25 cellular contexts compared by ENCODE assay signal in genomic region chr2:45029215-45029614, GRCh38. TPM values are rescaled to one million over a fixed set of nuclear protein-coding genes. Genes with fewer than 3 reads are reported as not detected.
DNase-seq lines count a peak whose midpoint lies in the region; ATAC-seq and TF ChIP-seq lines count a peak whose summit lies in the region.
"Had no signal": no experiment of that assay in that cellular context is flagged by ENCODE, and none has a peak within 500 bp of the region (broad histone marks: within the 10 kb centered on the region; RNA-seq: fewer than 3 reads in every experiment).

No MANE protein-coding gene starts in this region.

- intact Hi-C loops in Right ventricle myocardium inferior (cut with DNase I) = no loop called here
- intact Hi-C loops in left ventricle myocardium inferior (cut with micrococcal nuclease) = no loop called here
- intact Hi-C loops in uterus (cut with DNase I; ENCODE audit: low total_unique reads) = no loop called here

- TF ChIP-seq CTCF in left ventricle myocardium inferior (IDR thresholded peaks at IDR 0.05; ENCODE audit: borderline replicate concordance) (no peak), cardiac fibroblast (IDR thresholded peaks at IDR 0.05; ENCODE audit: low read depth, low read length) (no peak), osteocyte (IDR thresholded peaks at IDR 0.05) (no peak), uterus (IDR thresholded peaks at IDR 0.05) (no peak)

- peak overlapping the region; percentile 37 for H3K27ac Mint-ChIP-seq in osteocyte (ENCODE audit: unreplicated experiment)
- H3K27ac Mint-ChIP-seq in T-helper 2 cell treated with Interferon-gamma antibody and Interleukin-4, amounts not matched to agents 5 μg/mL and 100 μg/mL, for 36 hours = no peak overlapping the region
- H3K27ac Mint-ChIP-seq: activated CD4-positive, alpha-beta T cell treated with anti-CD3 and anti-CD28 coated beads, Interleukin-2, amount 10 ng/mL, durations not matched to agents 24 days and 14 days; activated naive CD8-positive, alpha-beta T cell treated with anti-CD3 and anti-CD28 coated beads, Interleukin-2, amount 50 U/mL, for 24 hours; nephron progenitor cell; type B pancreatic cell had no signal

- H3K4me3 ChIP-seq in left ventricle myocardium inferior = no peak overlapping the region
- H3K4me3 ChIP-seq in cardiac fibroblast (replicated peaks in 1 of 2; ENCODE audit: low read depth in 2 of 2, low read length in 2 of 2) = no peak overlapping the region
- no peak overlapping the region for H3K4me3 ChIP-seq in uterus
- H3K4me3 ChIP-seq: dorsolateral prefrontal cortex, ovary, spleen had no signal

- peaks cover 25% of the 10 kb centered on the region for H3K4me1 Mint-ChIP-seq in osteocyte (ENCODE audit: unreplicated experiment)
- no peaks in the 10 kb centered on the region for H3K4me1 Mint-ChIP-seq in T-helper 2 cell treated with Interferon-gamma antibody and Interleukin-4, amounts not matched to agents 5 μg/mL and 100 μg/mL, for 36 hours (ENCODE audit: low read depth)
- H3K4me1 Mint-ChIP-seq: activated CD4-positive, alpha-beta T cell treated with anti-CD3 and anti-CD28 coated beads, Interleukin-2, amount 10 ng/mL, durations not matched to agents 24 days and 14 days; activated naive CD8-positive, alpha-beta T cell treated with anti-CD3 and anti-CD28 coated beads, Interleukin-2, amount 50 U/mL, for 24 hours had no signal

- DNase-seq in Right ventricle myocardium inferior (ENCODE audit: missing footprints) = no peak
- DNase-seq in left ventricle myocardium inferior = no peak
- peak; percentile 35 for DNase-seq in NCI-H2171 (lab: John Stamatoyannopoulos, UW)
- DNase-seq in cardiac fibroblast (ENCODE audit: low read depth in 2 of 2) = peak; percentile 29 to 47
- no peak for DNase-seq in osteocyte (ENCODE audit: extremely low spot score, unreplicated experiment)
- no peak for DNase-seq in T-helper 2 cell treated with Interferon-gamma antibody and Interleukin-4, amounts not matched to agents 5 μg/mL and 100 μg/mL, for 36 hours (ENCODE audit: low spot score)
- no peak for DNase-seq in uterus
- DNase-seq: activated CD4-positive, alpha-beta T cell treated with anti-CD3 and anti-CD28 coated beads, Interleukin-2, amount 10 ng/mL, durations not matched to agents 24 days and 14 days; activated naive CD8-positive, alpha-beta T cell treated with anti-CD3 and anti-CD28 coated beads, Interleukin-2, amount 50 U/mL, for 24 hours; activated T-cell treated with anti-CD3 and anti-CD28 coated beads, Interleukin-2, amount 50 U/mL, for 4 hours; C1 segment of cervical spinal cord; COR-L47; DND-41; dorsolateral prefrontal cortex; IMR-90; midbrain; NCI-H2081; nephron progenitor cell; OCI-M1; ovary; spleen; stimulated activated CD4-positive, alpha-beta T cell treated with anti-CD3 and anti-CD28 coated beads, Interleukin-2, amount 100 ng/mL, for 48 hours had no signal

- no peaks in the 10 kb centered on the region for H3K9me3 Mint-ChIP-seq in osteocyte (ENCODE audit: unreplicated experiment)
- H3K9me3 Mint-ChIP-seq in T-helper 2 cell treated with Interferon-gamma antibody and Interleukin-4, amounts not matched to agents 5 μg/mL and 100 μg/mL, for 36 hours = no peaks in the 10 kb centered on the region
- H3K9me3 Mint-ChIP-seq: activated CD4-positive, alpha-beta T cell treated with anti-CD3 and anti-CD28 coated beads, Interleukin-2, amount 10 ng/mL, durations not matched to agents 24 days and 14 days; activated naive CD8-positive, alpha-beta T cell treated with anti-CD3 and anti-CD28 coated beads, Interleukin-2, amount 50 U/mL, for 24 hours; activated T-cell treated with anti-CD3 and anti-CD28 coated beads, Interleukin-2, amount 50 U/mL, for 4 hours; nephron progenitor cell; type B pancreatic cell had no signal

- TF ChIP-seq POLR2A in uterus (IDR thresholded peaks at IDR 0.05) = no peak

- H3K27me3 Mint-ChIP-seq in osteocyte (ENCODE audit: unreplicated experiment) = no peaks in the 10 kb centered on the region
- peaks cover 10% of the 10 kb centered on the region for H3K27me3 Mint-ChIP-seq in T-helper 2 cell treated with Interferon-gamma antibody and Interleukin-4, amounts not matched to agents 5 μg/mL and 100 μg/mL, for 36 hours (ENCODE audit: low read depth)

- H3K36me3 ChIP-seq in left ventricle myocardium inferior = no peaks in the 10 kb centered on the region
- no peaks in the 10 kb centered on the region for H3K36me3 ChIP-seq in uterus
- H3K36me3 ChIP-seq: ovary, spleen had no signal

- H3K4me1 ChIP-seq in left ventricle myocardium inferior (no peaks in the 10 kb centered on the region), uterus (no peaks in the 10 kb centered on the region)
- H3K4me1 ChIP-seq: spleen had no signal

- H3K27ac ChIP-seq in left ventricle myocardium inferior (replicated peaks) (no peak overlapping the region), uterus (no peak overlapping the region)
- H3K27ac ChIP-seq: dorsolateral prefrontal cortex, ovary, spleen, VCaP had no signal

- no peak overlapping the region for H3K4me3 Mint-ChIP-seq in osteocyte (ENCODE audit: unreplicated experiment)
- no peak overlapping the region for H3K4me3 Mint-ChIP-seq in T-helper 2 cell treated with Interferon-gamma antibody and Interleukin-4, amounts not matched to agents 5 μg/mL and 100 μg/mL, for 36 hours
- H3K4me3 Mint-ChIP-seq: activated CD4-positive, alpha-beta T cell treated with anti-CD3 and anti-CD28 coated beads, Interleukin-2, amount 10 ng/mL, durations not matched to agents 24 days and 14 days; activated naive CD8-positive, alpha-beta T cell treated with anti-CD3 and anti-CD28 coated beads, Interleukin-2, amount 50 U/mL, for 24 hours; activated T-cell treated with anti-CD3 and anti-CD28 coated beads, Interleukin-2, amount 50 U/mL, for 4 hours; nephron progenitor cell; type B pancreatic cell had no signal

- H3K27me3 ChIP-seq in left ventricle myocardium inferior (ENCODE audit: low read depth) (peaks cover 61% of the 10 kb centered on the region), uterus (no peaks in the 10 kb centered on the region)
- H3K27me3 ChIP-seq: ovary had no signal

- H3K9me3 ChIP-seq in left ventricle myocardium inferior (replicated peaks) (no peaks in the 10 kb centered on the region), uterus (no peaks in the 10 kb centered on the region)
- H3K9me3 ChIP-seq: ovary, spleen had no signal

- peak; percentile 46 for ATAC-seq in Right ventricle myocardium inferior
- ATAC-seq in HG03159 (IDR thresholded peaks at IDR 0.05; ENCODE audit: unreplicated experiment) = no peak
- ATAC-seq: activated naive CD8-positive, alpha-beta T cell treated with anti-CD3 and anti-CD28 coated beads, Interleukin-2, amount 50 U/mL, for 24 hours; activated T-cell treated with anti-CD3 and anti-CD28 coated beads, Interleukin-2, amount 50 U/mL, for 4 hours had no signal

- H3K36me3 Mint-ChIP-seq in osteocyte (ENCODE audit: unreplicated experiment) = no peaks in the 10 kb centered on the region
- no peaks in the 10 kb centered on the region for H3K36me3 Mint-ChIP-seq in T-helper 2 cell treated with Interferon-gamma antibody and Interleukin-4, amounts not matched to agents 5 μg/mL and 100 μg/mL, for 36 hours (ENCODE audit: low read depth)
- H3K36me3 Mint-ChIP-seq: type B pancreatic cell had no signal

RNA-seq across cellular contexts. Expression of gene SIX2, which starts 20.0 kb away (rescaled TPM):
- 0.65 TPM for total RNA-seq in Right ventricle myocardium inferior
- total RNA-seq in left ventricle myocardium inferior = 0.91 TPM
- total RNA-seq in osteocyte = 42.8 and 45.9 TPM in 2 replicates
- total RNA-seq in uterus = under 1 TPM in 2 of 4 donors, not detected in 2; 0.24 to 0.48 TPM
- total RNA-seq: activated CD4-positive, alpha-beta T cell treated with anti-CD3 and anti-CD28 coated beads, Interleukin-2, amount 10 ng/mL, durations not matched to agents 24 days and 14 days; activated T-cell treated with anti-CD3 and anti-CD28 coated beads, Interleukin-2, amount 50 U/mL, for 4 hours; IMR-90 had no signal

Comparison
In these comparisons a context has a peak if more than half of its experiments do, and no peak if none do; other contexts are left out.
1. DNase-seq: peak in NCI-H2171 (single experiment) and cardiac fibroblast (2 of 2); none in Right ventricle myocardium inferior (single experiment), left ventricle myocardium inferior (single experiment), osteocyte (single experiment), T-helper 2 cell treated with Interferon-gamma antibody and Interleukin-4, amounts not matched to agents 5 μg/mL and 100 μg/mL, for 36 hours (single experiment) and uterus (0 of 2).
2. RNA of gene SIX2, which starts 20.0 kb away (total RNA-seq): 42.8 to 45.9 TPM in osteocyte; 0.91 TPM in left ventricle myocardium inferior (single experiment), 0.65 TPM in Right ventricle myocardium inferior (single experiment) and 0.24 to 0.48 TPM in uterus; every median in the first group is over 10 times any median in the second.